ENCODE assay signal across 9 cellular contexts in the genomic region with DNA sequence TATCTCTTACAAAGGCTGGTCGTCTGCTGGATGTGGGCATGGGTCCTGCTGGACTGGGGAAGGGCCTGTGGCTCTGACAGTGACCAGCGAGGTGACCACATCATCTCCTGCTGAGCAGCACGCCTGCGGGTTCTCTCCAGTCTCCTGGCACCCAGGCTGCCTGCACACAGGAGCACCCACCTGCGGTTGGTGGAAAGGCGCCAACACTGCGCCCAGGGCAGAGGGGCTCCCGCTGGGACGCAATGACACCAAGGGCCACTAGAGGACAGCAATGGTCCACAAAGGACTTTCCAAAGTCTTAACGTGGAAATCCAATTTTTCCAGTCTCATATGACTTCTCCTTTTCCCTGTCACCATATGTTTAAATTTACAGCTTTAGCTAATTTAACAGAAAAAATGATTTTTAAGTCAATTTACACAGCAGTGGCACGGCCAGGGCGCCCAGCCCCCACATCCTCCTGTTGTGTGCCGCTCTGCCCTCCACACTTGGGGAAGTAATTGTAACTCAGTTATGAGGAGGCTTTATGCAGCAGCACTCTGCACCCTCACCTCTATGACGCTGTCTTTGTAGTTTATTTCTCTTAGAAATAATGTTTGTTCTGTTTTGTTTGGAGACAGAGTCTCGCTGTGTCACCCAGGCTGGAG. TPM values are rescaled to one million over a fixed set of nuclear protein-coding genes. Genes with fewer than 3 reads are reported as not detected.
DNase-seq lines count a peak whose midpoint lies in the region; ATAC-seq and TF ChIP-seq lines count a peak whose summit lies in the region.
"Had no signal": no experiment of that assay in that cellular context is flagged by ENCODE, and none has a peak within 500 bp of the region (broad histone marks: within the 10 kb centered on the region; RNA-seq: fewer than 3 reads in every experiment).

No MANE protein-coding gene starts in this region.

- no peaks in the 10 kb centered on the region for H3K27me3 Mint-ChIP-seq in WTC11 (ENCODE audit: low read depth)
- H3K27me3 Mint-ChIP-seq in osteocyte (ENCODE audit: unreplicated experiment): peaks cover 23% of the 10 kb centered on the region
- peaks cover 7 to 27% of the 10 kb centered on the region in 2 donors for H3K27me3 Mint-ChIP-seq in effector memory CD8-positive, alpha-beta T cell

- peak overlapping the region; percentile 68 to 94 (median 88) for H3K27ac ChIP-seq in esophagus squamous epithelium
- H3K27ac ChIP-seq: BLaER1 had no signal

- TF ChIP-seq CTCF in WTC11 (IDR thresholded peaks at IDR 0.05) (peak; percentile 81), esophagus squamous epithelium (IDR thresholded peaks at IDR 0.05) (peak in 5 of 6 experiments; percentile 67 to 94 (median 87)), osteocyte (IDR thresholded peaks at IDR 0.05) (peak; percentile 59)

- TF ChIP-seq POLR2A in esophagus squamous epithelium (IDR thresholded peaks at IDR 0.05): no peak

- peaks cover 0 to 37% (median 4%) of the 10 kb centered on the region in 3 donors for H3K4me1 ChIP-seq in esophagus squamous epithelium

- peaks cover 0 to 10% (median 0%) of the 10 kb centered on the region in 3 donors for H3K9me3 ChIP-seq in esophagus squamous epithelium

- POLR2A ChIA-PET in WTC11 (lab: Charles Lee): no interaction called here

- DNase-seq in NCI-H1417 (lab: John Stamatoyannopoulos, UW) (peak; percentile 12 to 25 (median 22)), NCI-H1417 treated with DMSO at 0.1 percent for 48 hours (lab: John Stamatoyannopoulos, UW) (no peak), WTC11 (ENCODE audit: low spot score) (peak; percentile 70), esophagus squamous epithelium (lab: John Stamatoyannopoulos, UW) (no peak), osteocyte (ENCODE audit: extremely low spot score, unreplicated experiment) (no peak)
- peak; percentile 11 for DNase-seq in Jurkat, Clone E6-1 (ENCODE audit: low read depth, low spot score)
- no peak for DNase-seq in effector memory CD8-positive, alpha-beta T cell

- peak; percentile 82 for ATAC-seq in WTC11
- no peak for ATAC-seq in HG02852 (IDR thresholded peaks at IDR 0.05; ENCODE audit: unreplicated experiment)
- no peak for ATAC-seq in effector memory CD8-positive, alpha-beta T cell (replicated peaks)

- H3K4me1 Mint-ChIP-seq in WTC11 (0 out of 2 replicates have a peak, but pooled peaks cover 3% of the 10 kb centered on the region), osteocyte (ENCODE audit: unreplicated experiment) (no peaks in the 10 kb centered on the region)
- peaks cover 4 to 8% of the 10 kb centered on the region in 2 donors for H3K4me1 Mint-ChIP-seq in effector memory CD8-positive, alpha-beta T cell (ENCODE audit: low read depth in 2 of 2)

- WGBS in esophagus squamous epithelium, 2 donors: 24 to 27% methylated on average over 15 of the region's 15 CpGs

- H3K27ac Mint-ChIP-seq in WTC11 (no peak overlapping the region), osteocyte (ENCODE audit: unreplicated experiment) (no peak overlapping the region)
- H3K27ac Mint-ChIP-seq in effector memory CD8-positive, alpha-beta T cell: no peak overlapping the region

- CTCF ChIA-PET in WTC11 (lab: Charles Lee): interaction anchor here (0.7 to 1.6 kb wide), 5 partner anchors 9 to 239 kb away, joined by 3 to 5 read pairs (median 4); no protein-coding TSS in a partner anchor

- peaks cover 11% of the 10 kb centered on the region for H3K36me3 Mint-ChIP-seq in WTC11
- H3K36me3 Mint-ChIP-seq in osteocyte (ENCODE audit: unreplicated experiment): no peaks in the 10 kb centered on the region
- H3K36me3 Mint-ChIP-seq in effector memory CD8-positive, alpha-beta T cell (ENCODE audit: insufficient read depth): no peaks in the 10 kb centered on the region

- peaks cover 0 to 14% (median 0%) of the 10 kb centered on the region in 4 donors for H3K27me3 ChIP-seq in esophagus squamous epithelium

- no peak overlapping the region for H3K4me3 ChIP-seq in Jurkat, Clone E6-1 (ENCODE audit: low read length)
- no peak overlapping the region for H3K4me3 ChIP-seq in esophagus squamous epithelium
- H3K4me3 ChIP-seq: BLaER1 had no signal

- no peaks in the 10 kb centered on the region for H3K36me3 ChIP-seq in esophagus squamous epithelium
- H3K36me3 ChIP-seq: BLaER1 had no signal

- H3K4me3 Mint-ChIP-seq in WTC11 (no peak overlapping the region), osteocyte (ENCODE audit: unreplicated experiment) (no peak overlapping the region)
- no peak overlapping the region for H3K4me3 Mint-ChIP-seq in effector memory CD8-positive, alpha-beta T cell

- H3K9me3 Mint-ChIP-seq in WTC11 (peaks cover 22% of the 10 kb centered on the region), osteocyte (ENCODE audit: unreplicated experiment) (peaks cover 16% of the 10 kb centered on the region)
- H3K9me3 Mint-ChIP-seq in effector memory CD8-positive, alpha-beta T cell: peaks cover 0 to 9% of the 10 kb centered on the region in 2 donors

- intact Hi-C loops in esophagus squamous epithelium (cut with DNase I): no loop called here

TF ChIP-seq in WTC11, 78 proteins besides CTCF, POLR2A, EP300 and RAD21:
- TF ChIP-seq TEAD4 (CRISPR knock-in tag; IDR thresholded peaks at IDR 0.05) (no peak), ZNF423 (CRISPR knock-in tag; IDR thresholded peaks at IDR 0.05) (peak; percentile 88)

RNA-seq across cellular contexts. Expression of a gene that starts 38.1 kb away (rescaled TPM):
- not detected for polyA plus RNA-seq in Jurkat, Clone E6-1 (2012; ENCODE audit: insufficient read depth, insufficient read length)
- total RNA-seq in WTC11 (2021): 2.9 to 3.4 TPM (median 3.3 TPM) in 3 replicates
- under 1 TPM; 0.19 to 0.92 (median 0.54) TPM for total RNA-seq in esophagus squamous epithelium
- 0.50 and 0.56 TPM in 2 replicates for total RNA-seq in osteocyte

Comparison
In these comparisons a context has a peak if more than half of its experiments do, and no peak if none do; other contexts are left out.
1. DNase-seq: peak in NCI-H1417 (3 of 3), Jurkat, Clone E6-1 (single experiment) and WTC11 (single experiment); none in NCI-H1417 treated with DMSO at 0.1 percent for 48 hours (single experiment), esophagus squamous epithelium (single experiment), osteocyte (single experiment) and effector memory CD8-positive, alpha-beta T cell (0 of 3).
2. Peak in every context shown above with its lines, with median percentiles within 50 percentile points of each other: CTCF ChIP-seq.